21 cellular contexts compared by ENCODE assay signal in genomic region chr7:41085244-41085643, GRCh38.
A peak's percentile ranks its signal among the peaks of the same experiment; 100 is the strongest.
DNase-seq lines count a peak whose midpoint lies in the region; TF ChIP-seq lines count a peak whose summit lies in the region.
"Had no signal": no experiment of that assay in that cellular context is flagged by ENCODE, and none has a peak within 500 bp of the region (broad histone marks: within the 10 kb centered on the region; RNA-seq: fewer than 3 reads in every experiment).

No MANE protein-coding gene starts in this region.

- H3K36me3 Mint-ChIP-seq in T-helper 2 cell treated with Interferon-gamma antibody and Interleukin-4, amounts not matched to agents 5 μg/mL and 100 μg/mL, for 36 hours (ENCODE audit: low read depth): no peaks in the 10 kb centered on the region
- H3K36me3 Mint-ChIP-seq: CD4-positive, CD25-positive, alpha-beta regulatory T cell; stimulated activated naive B cell treated with anti-CD40 and anti-IgM and Interleukin-4, amounts not matched to agents 10 μg/mL and 1 μg/mL and 100 μg/mL, for 72 hours had no signal

- H3K4me1 Mint-ChIP-seq in T-helper 2 cell treated with Interferon-gamma antibody and Interleukin-4, amounts not matched to agents 5 μg/mL and 100 μg/mL, for 36 hours (ENCODE audit: low read depth): no peaks in the 10 kb centered on the region
- H3K4me1 Mint-ChIP-seq: CD4-positive, CD25-positive, alpha-beta regulatory T cell; stimulated activated naive B cell treated with anti-CD40 and anti-IgM and Interleukin-4, amounts not matched to agents 10 μg/mL and 1 μg/mL and 100 μg/mL, for 72 hours had no signal

- no peak overlapping the region for H3K4me3 Mint-ChIP-seq in T-helper 2 cell treated with Interferon-gamma antibody and Interleukin-4, amounts not matched to agents 5 μg/mL and 100 μg/mL, for 36 hours
- H3K4me3 Mint-ChIP-seq: CD4-positive, CD25-positive, alpha-beta regulatory T cell; stimulated activated naive B cell treated with anti-CD40 and anti-IgM and Interleukin-4, amounts not matched to agents 10 μg/mL and 1 μg/mL and 100 μg/mL, for 72 hours had no signal

- WGBS in esophagus muscularis mucosa: 85% methylated on average over 2 of the region's 2 CpGs

- peaks cover 0 to 17% (median 0%) of the 10 kb centered on the region in 4 donors for H3K9me3 ChIP-seq in esophagus muscularis mucosa
- H3K9me3 ChIP-seq: A549, transverse colon had no signal

- intact Hi-C loops in esophagus muscularis mucosa (cut with DNase I): no loop called here

- in situ Hi-C loops in astrocyte of the cerebellum (cut with HindIII; ENCODE audit: low sequenced_read_pairs): loop anchor here (5.0 kb wide), 1 partner anchor 88 kb away; no protein-coding TSS in a partner anchor

- no peak for TF ChIP-seq POLR2A in esophagus muscularis mucosa (IDR thresholded peaks at IDR 0.05; ENCODE audit: low read depth)

- peaks cover 0 to 3% (median 0%) of the 10 kb centered on the region in 4 donors for H3K4me1 ChIP-seq in esophagus muscularis mucosa
- H3K4me1 ChIP-seq: A549, transverse colon had no signal

- H3K9me3 Mint-ChIP-seq in T-helper 2 cell treated with Interferon-gamma antibody and Interleukin-4, amounts not matched to agents 5 μg/mL and 100 μg/mL, for 36 hours: peaks cover 4% of the 10 kb centered on the region

- DNase-seq in AG08395 (ENCODE audit: low spot score): peak; percentile 52
- DNase-seq in HS-5 (ENCODE audit: low read depth): peak; percentile 42
- DNase-seq in astrocyte of the cerebellum (ENCODE audit: low read depth): peak; percentile 79
- peak; percentile 40 for DNase-seq in glomerular visceral epithelial cell (ENCODE audit: extremely low spot score)
- no peak for DNase-seq in NOMO-1 treated with dmso at 0.1 percent for 144 hours (lab: John Stamatoyannopoulos, UW; ENCODE audit: unreplicated experiment)
- DNase-seq in putamen (ENCODE audit: low spot score): no peak
- DNase-seq in T-helper 2 cell treated with Interferon-gamma antibody and Interleukin-4, amounts not matched to agents 5 μg/mL and 100 μg/mL, for 36 hours (ENCODE audit: low spot score): no peak
- no peak for DNase-seq in esophagus muscularis mucosa (ENCODE audit: extremely low spot score)
- DNase-seq: activated CD8-positive, alpha-beta memory T cell treated with anti-CD3 and anti-CD28 coated beads, Interleukin-2, amount 50 U/mL, for 4 hours; activated gamma-delta T cell treated with Interleukin-2 at 50 U/mL for 16 hours; anterior cingulate cortex; CD4-positive, CD25-positive, alpha-beta regulatory T cell; kidney; NCI-H187 treated with DMSO at 0.1 percent for 48 hours; SIG-M5; stimulated activated CD4-positive, alpha-beta T cell treated with anti-CD3 and anti-CD28 coated beads, Interleukin-15, amount 100 ng/mL, for 24 hours; stimulated activated naive B cell treated with anti-CD40 and anti-IgM and Interleukin-4, amounts not matched to agents 10 μg/mL and 1 μg/mL and 100 μg/mL, for 72 hours; T-helper 9 cell; transverse colon had no signal

- TF ChIP-seq CTCF in astrocyte of the cerebellum (IDR thresholded peaks at IDR 0.05; ENCODE audit: low read depth, low read length, missing control alignments): no peak
- no peak for TF ChIP-seq CTCF in esophagus muscularis mucosa (IDR thresholded peaks at IDR 0.05)

- H3K4me3 ChIP-seq in astrocyte of the cerebellum (ENCODE audit: low read depth, low read length): no peak overlapping the region
- no peak overlapping the region for H3K4me3 ChIP-seq in esophagus muscularis mucosa
- H3K4me3 ChIP-seq: A549, transverse colon had no signal

- H3K27me3 Mint-ChIP-seq in T-helper 2 cell treated with Interferon-gamma antibody and Interleukin-4, amounts not matched to agents 5 μg/mL and 100 μg/mL, for 36 hours (ENCODE audit: low read depth): no peaks in the 10 kb centered on the region
- H3K27me3 Mint-ChIP-seq: CD4-positive, CD25-positive, alpha-beta regulatory T cell; stimulated activated naive B cell treated with anti-CD40 and anti-IgM and Interleukin-4, amounts not matched to agents 10 μg/mL and 1 μg/mL and 100 μg/mL, for 72 hours had no signal

- H3K27ac ChIP-seq in esophagus muscularis mucosa (replicated peaks in 1 of 4): no peak overlapping the region
- H3K27ac ChIP-seq: A549, epithelial cell of prostate, transverse colon had no signal

- H3K27ac Mint-ChIP-seq in T-helper 2 cell treated with Interferon-gamma antibody and Interleukin-4, amounts not matched to agents 5 μg/mL and 100 μg/mL, for 36 hours: no peak overlapping the region
- H3K27ac Mint-ChIP-seq: CD4-positive, CD25-positive, alpha-beta regulatory T cell; stimulated activated naive B cell treated with anti-CD40 and anti-IgM and Interleukin-4, amounts not matched to agents 10 μg/mL and 1 μg/mL and 100 μg/mL, for 72 hours had no signal

- TF ChIP-seq EP300 in esophagus muscularis mucosa (IDR thresholded peaks at IDR 0.05): no peak

- H3K27me3 ChIP-seq in esophagus muscularis mucosa: no peaks in the 10 kb centered on the region
- H3K27me3 ChIP-seq: transverse colon had no signal

- no peaks in the 10 kb centered on the region for H3K36me3 ChIP-seq in esophagus muscularis mucosa
- H3K36me3 ChIP-seq: transverse colon had no signal

Comparison
In these comparisons a context has a peak if more than half of its experiments do, and no peak if none do; other contexts are left out.
1. DNase-seq: peak in AG08395 (single experiment), HS-5 (single experiment), astrocyte of the cerebellum (single experiment) and glomerular visceral epithelial cell (single experiment); none in NOMO-1 treated with dmso at 0.1 percent for 144 hours (single experiment), putamen (single experiment), T-helper 2 cell treated with Interferon-gamma antibody and Interleukin-4, amounts not matched to agents 5 μg/mL and 100 μg/mL, for 36 hours (single experiment) and esophagus muscularis mucosa (single experiment).